ENCODE assay signal across 8 cellular contexts in the genomic region with DNA sequence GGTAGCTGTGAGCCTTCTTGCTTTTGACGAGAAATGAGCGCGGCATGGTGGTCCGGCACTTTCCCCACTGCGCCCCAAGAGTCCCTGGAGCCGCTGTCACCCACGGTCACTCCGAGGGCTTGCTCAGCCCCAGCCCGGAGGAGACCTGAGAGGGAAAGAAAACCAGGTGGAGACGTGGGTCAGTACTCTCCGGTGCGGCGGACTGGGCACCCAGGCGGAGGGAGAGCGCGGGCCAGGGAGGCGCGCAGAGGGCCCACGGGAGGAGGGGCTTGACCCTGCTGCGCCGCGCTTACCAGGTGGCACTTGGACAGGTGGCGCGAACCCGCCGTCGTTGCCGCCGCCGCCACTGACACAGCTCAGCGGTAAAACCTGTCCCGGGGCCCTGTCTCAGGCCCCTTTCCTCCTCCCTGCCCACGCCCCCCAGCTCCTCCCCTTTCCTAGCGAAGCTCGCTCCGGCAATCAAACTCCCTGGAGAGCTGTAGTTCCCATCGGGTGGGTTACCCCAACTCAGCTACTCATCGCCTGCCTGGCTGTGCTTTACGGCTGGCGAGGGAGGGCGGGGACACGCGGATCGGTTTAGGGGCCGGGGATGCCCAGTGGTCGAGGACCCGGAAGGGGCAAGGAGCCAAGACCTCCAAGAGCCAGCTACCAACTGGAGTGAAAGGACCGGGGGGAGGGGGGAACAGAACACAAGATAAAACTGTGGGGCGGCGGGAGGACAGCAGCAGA. TPM values are rescaled to one million over a fixed set of nuclear protein-coding genes. Genes with fewer than 3 reads are reported as not detected.
A peak's percentile ranks its signal among the peaks of the same experiment; 100 is the strongest.
DNase-seq lines count a peak whose midpoint lies in the region; ATAC-seq and TF ChIP-seq lines count a peak whose summit lies in the region.

No MANE protein-coding gene starts in this region.

- H3K4me1 ChIP-seq in CD8-positive, alpha-beta memory T cell (ENCODE audit: insufficient read depth, low read length): peaks cover 32% of the 10 kb centered on the region
- peaks cover 54% of the 10 kb centered on the region for H3K4me1 ChIP-seq in mononuclear cell (ENCODE audit: insufficient read depth, low read length)

- peak overlapping the region; percentile 90 to 100 (median 93) for H3K4me3 Mint-ChIP-seq in CD8-positive, alpha-beta memory T cell
- peak overlapping the region; percentile 77 for H3K4me3 Mint-ChIP-seq in HFFc6
- peak overlapping the region; percentile 98 for H3K4me3 Mint-ChIP-seq in activated naive CD8-positive, alpha-beta T cell
- H3K4me3 Mint-ChIP-seq in stimulated activated naive CD8-positive, alpha-beta T cell treated with anti-CD3 and anti-CD28 coated beads, Interleukin-15, amount 100 ng/mL, for 72 hours: peak overlapping the region; percentile 93 to 95

- DNase-seq in CD8-positive, alpha-beta memory T cell: peak; percentile 24 to 65 (median 30)
- no peak for DNase-seq in HFFc6
- peak; percentile 7 for DNase-seq in SHP77 treated with DMSO at 0.1 percent for 48 hours (lab: John Stamatoyannopoulos, UW)
- DNase-seq in stimulated activated naive CD8-positive, alpha-beta T cell treated with anti-CD3 and anti-CD28 coated beads, Interleukin-15, amount 100 ng/mL, for 72 hours: peak; percentile 69 to 76
- DNase-seq in midbrain (lab: John Stamatoyannopoulos, UW): no peak

- H3K27ac Mint-ChIP-seq in CD8-positive, alpha-beta memory T cell: peak overlapping the region; percentile 88 to 97 (median 92)
- H3K27ac Mint-ChIP-seq in HFFc6: no peak overlapping the region
- H3K27ac Mint-ChIP-seq in activated naive CD8-positive, alpha-beta T cell: peak overlapping the region; percentile 98
- H3K27ac Mint-ChIP-seq in stimulated activated naive CD8-positive, alpha-beta T cell treated with anti-CD3 and anti-CD28 coated beads, Interleukin-15, amount 100 ng/mL, for 72 hours: peak overlapping the region; percentile 94 to 98

- CTCF ChIA-PET in CD8-positive, alpha-beta memory T cell (lab: Charles Lee): interaction anchor here (0.6 to 7.1 kb wide), 13 partner anchors 9 to 521 kb away, joined by 3 to 63 read pairs (median 4); no protein-coding TSS in a partner anchor

- H3K36me3 Mint-ChIP-seq in CD8-positive, alpha-beta memory T cell: peaks cover 5 to 63% (median 14%) of the 10 kb centered on the region in 3 donors
- H3K36me3 Mint-ChIP-seq in HFFc6 (ENCODE audit: low read depth): peaks cover 5% of the 10 kb centered on the region; the same call in 1 of the 2 replicates
- H3K36me3 Mint-ChIP-seq in activated naive CD8-positive, alpha-beta T cell: peaks cover 24% of the 10 kb centered on the region

- peak; percentile 2 for ATAC-seq in stimulated activated naive CD8-positive, alpha-beta T cell treated with anti-CD3 and anti-CD28 coated beads, Interleukin-15, amount 100 ng/mL, for 72 hours
- ATAC-seq in HG03108 (IDR thresholded peaks at IDR 0.05; ENCODE audit: unreplicated experiment): no peak

- peaks cover 1% of the 10 kb centered on the region for H3K36me3 ChIP-seq in CD8-positive, alpha-beta memory T cell (ENCODE audit: insufficient read depth, low read length)

- no peaks in the 10 kb centered on the region for H3K9me3 Mint-ChIP-seq in CD8-positive, alpha-beta memory T cell
- H3K9me3 Mint-ChIP-seq in HFFc6: no peaks in the 10 kb centered on the region
- H3K9me3 Mint-ChIP-seq in activated naive CD8-positive, alpha-beta T cell (ENCODE audit: low read depth): no peaks in the 10 kb centered on the region
- H3K9me3 Mint-ChIP-seq in stimulated activated naive CD8-positive, alpha-beta T cell treated with anti-CD3 and anti-CD28 coated beads, Interleukin-15, amount 100 ng/mL, for 72 hours: no peaks in the 10 kb centered on the region

- H3K4me1 Mint-ChIP-seq in CD8-positive, alpha-beta memory T cell: peaks cover 43 to 55% (median 46%) of the 10 kb centered on the region in 3 donors
- H3K4me1 Mint-ChIP-seq in HFFc6 (ENCODE audit: low read depth): peaks cover 26% of the 10 kb centered on the region
- H3K4me1 Mint-ChIP-seq in activated naive CD8-positive, alpha-beta T cell (ENCODE audit: low read depth): peaks cover 37% of the 10 kb centered on the region
- peaks cover 45% of the 10 kb centered on the region for H3K4me1 Mint-ChIP-seq in stimulated activated naive CD8-positive, alpha-beta T cell treated with anti-CD3 and anti-CD28 coated beads, Interleukin-15, amount 100 ng/mL, for 72 hours

- peak overlapping the region; percentile 78 for H3K27ac ChIP-seq in CD8-positive, alpha-beta memory T cell (ENCODE audit: low read depth, low read length)

- no peaks in the 10 kb centered on the region for H3K27me3 ChIP-seq in CD8-positive, alpha-beta memory T cell (ENCODE audit: insufficient read depth, low read length, poor library complexity, severe bottlenecking)
- no peaks in the 10 kb centered on the region for H3K27me3 ChIP-seq in mononuclear cell (ENCODE audit: insufficient read depth, low read length)

- no peak for TF ChIP-seq CTCF in HFFc6 (IDR thresholded peaks at IDR 0.05)

- POLR2A ChIA-PET in CD8-positive, alpha-beta memory T cell (lab: Charles Lee): interaction anchor here (0.6 to 3.7 kb wide), 10 partner anchors 7 to 180 kb away, joined by 3 to 26 read pairs (median 8); no protein-coding TSS in a partner anchor

- H3K4me3 ChIP-seq in CD8-positive, alpha-beta memory T cell (ENCODE audit: low read length): peak overlapping the region; percentile 94
- H3K4me3 ChIP-seq in mononuclear cell (ENCODE audit: low read length): peak overlapping the region; percentile 64

- H3K9me3 ChIP-seq in CD8-positive, alpha-beta memory T cell (ENCODE audit: low read length): no peaks in the 10 kb centered on the region
- H3K9me3 ChIP-seq in mononuclear cell (ENCODE audit: low read depth, low read length): no peaks in the 10 kb centered on the region

- H3K27me3 Mint-ChIP-seq in CD8-positive, alpha-beta memory T cell: peaks cover 0 to 5% of the 10 kb centered on the region in 2 donors
- H3K27me3 Mint-ChIP-seq in HFFc6 (ENCODE audit: insufficient read depth): peaks cover 70% of the 10 kb centered on the region
- no peaks in the 10 kb centered on the region for H3K27me3 Mint-ChIP-seq in activated naive CD8-positive, alpha-beta T cell
- no peaks in the 10 kb centered on the region for H3K27me3 Mint-ChIP-seq in stimulated activated naive CD8-positive, alpha-beta T cell treated with anti-CD3 and anti-CD28 coated beads, Interleukin-15, amount 100 ng/mL, for 72 hours

RNA-seq across cellular contexts. Expression of a gene that starts 3.1 kb away (rescaled TPM):
- total RNA-seq in CD8-positive, alpha-beta memory T cell: 10 to 100 TPM; 70.9 to 74.6 TPM
- polyA plus RNA-seq in CD8-positive, alpha-beta memory T cell: 26.0 TPM
- total RNA-seq in HFFc6 (2021; fragmentation: NEBNext Ultra II Directional; extraction: Animal tissue kit (Norgen Biotek cat#: 25700)): under 1 TPM in 5 of 6 experiments, not detected in 1; 0.05 to 0.28 (median 0.07) TPM
- total RNA-seq in mononuclear cell: 7.1 TPM

Comparison
In these comparisons a context has a peak if more than half of its experiments do, and no peak if none do; other contexts are left out.
1. DNase-seq: peak in CD8-positive, alpha-beta memory T cell (5 of 5), SHP77 treated with DMSO at 0.1 percent for 48 hours (single experiment) and stimulated activated naive CD8-positive, alpha-beta T cell treated with anti-CD3 and anti-CD28 coated beads, Interleukin-15, amount 100 ng/mL, for 72 hours (2 of 2); none in HFFc6 (single experiment) and midbrain (single experiment).
2. Peak in every context shown above with its lines, with median percentiles within 50 percentile points of each other: H3K4me3 Mint-ChIP-seq.